2 cellular contexts compared by ENCODE assay signal in genomic region chr13:109151696-109152095, GRCh38.
TF ChIP-seq lines count a peak whose summit lies in the region.

No MANE protein-coding gene starts in this region.

TF ChIP-seq in HCT116, 20 proteins besides CTCF, POLR2A, EP300 and RAD21:
- TF ChIP-seq YY1 (IDR thresholded peaks at IDR 0.05; ENCODE audit: extremely low read depth, insufficient replicate concordance, low read depth, low read length) (no peak), ZBTB33 (IDR thresholded peaks at IDR 0.05; ENCODE audit: extremely low read depth, insufficient replicate concordance, low read length) (no peak), ZFX (IDR thresholded peaks at IDR 0.05) (no peak), SP1 (IDR thresholded peaks at IDR 0.05; ENCODE audit: low read depth) (no peak), EZH2phosphoT487 (IDR thresholded peaks at IDR 0.05; ENCODE audit: borderline replicate concordance) (no peak), SRF (IDR thresholded peaks at IDR 0.05; ENCODE audit: low read depth) (no peak), TCF7L2 (IDR thresholded peaks at IDR 0.05; ENCODE audit: borderline replicate concordance, extremely low read depth, insufficient read depth, insufficient read length) (no peak), MAX (IDR thresholded peaks at IDR 0.05) (no peak), FOSL1 (IDR thresholded peaks at IDR 0.05; ENCODE audit: low read depth) (no peak), EGR1 (IDR thresholded peaks at IDR 0.05; ENCODE audit: low read depth) (no peak), ELF1 (IDR thresholded peaks at IDR 0.05; ENCODE audit: borderline replicate concordance, low read depth) (no peak), POLR2AphosphoS5 (IDR thresholded peaks at IDR 0.05; ENCODE audit: low read depth, low read length) (no peak), REST (IDR thresholded peaks at IDR 0.05; ENCODE audit: low read depth) (no peak), EZH2 (IDR thresholded peaks at IDR 0.05) (no peak), ZNF274 (IDR thresholded peaks at IDR 0.05; ENCODE audit: low read depth, low read length) (no peak), JUND (IDR thresholded peaks at IDR 0.05) (no peak), CBX3 (IDR thresholded peaks at IDR 0.05; ENCODE audit: low read depth) (no peak)

TF ChIP-seq in HepG2, 621 proteins besides CTCF, POLR2A, EP300 and RAD21:
- TF ChIP-seq KMT2A (CRISPR knock-in tag; IDR thresholded peaks at IDR 0.05) (no peak), MLXIP (CRISPR knock-in tag; IDR thresholded peaks at IDR 0.05; ENCODE audit: borderline replicate concordance) (no peak), ZNF788 (CRISPR knock-in tag; IDR thresholded peaks at IDR 0.05; ENCODE audit: borderline replicate concordance) (no peak), SNAPC2 (CRISPR knock-in tag; IDR thresholded peaks at IDR 0.05) (no peak), ZNF746 (CRISPR knock-in tag; IDR thresholded peaks at IDR 0.05) (no peak), ZNF329 (CRISPR knock-in tag; IDR thresholded peaks at IDR 0.05; ENCODE audit: low read depth) (no peak), ZNF674 (CRISPR knock-in tag; IDR thresholded peaks at IDR 0.05; ENCODE audit: low read depth) (no peak), FOXK2 (IDR thresholded peaks at IDR 0.05) (no peak), NFATC3 (CRISPR knock-in tag; IDR thresholded peaks at IDR 0.05) (no peak)
